ENCODE assay signal across 22 cellular contexts in genomic region chr1:15055736-15056415, GRCh38.
"Had no signal": no experiment of that assay in that cellular context is flagged by ENCODE, and none has a peak within 500 bp of the region (broad histone marks: within the 10 kb centered on the region; RNA-seq: fewer than 3 reads in every experiment).

No MANE protein-coding gene starts in this region.

- H3K36me3 ChIP-seq: gastrocnemius medialis, prostate gland, right atrium auricular region, uterus had no signal

- FAIRE-seq: colon, keratinocyte had no signal

- H3K9me3 ChIP-seq: gastrocnemius medialis, lower lobe of right lung, prostate gland, right atrium auricular region, sigmoid colon, thoracic aorta, tibial nerve, upper lobe of right lung, uterus had no signal

- ATAC-seq: gastrocnemius medialis; left ventricle myocardium superior; lower lobe of right lung; natural killer cell; stimulated activated naive B cell treated with anti-CD40 and anti-IgM and Interleukin-4, amounts not matched to agents 10 μg/mL and 1 μg/mL and 100 μg/mL, for 72 hours; upper lobe of right lung had no signal

- H3K27me3 ChIP-seq: dorsolateral prefrontal cortex, gastrocnemius medialis, right atrium auricular region, sigmoid colon, tibial nerve, upper lobe of right lung, uterus had no signal

- H3K27me3 Mint-ChIP-seq: stimulated activated naive CD8-positive, alpha-beta T cell treated with anti-CD3 and anti-CD28 coated beads, Interleukin-15, Interleukin-2, amounts not matched to agents 100 ng/mL and 50 ng/mL, for 24 hours had no signal

- H3K4me3 Mint-ChIP-seq: natural killer cell; neural crest cell; stimulated activated naive B cell treated with anti-CD40 and anti-IgM and Interleukin-4, amounts not matched to agents 10 μg/mL and 1 μg/mL and 100 μg/mL, for 72 hours; stimulated activated naive CD8-positive, alpha-beta T cell treated with anti-CD3 and anti-CD28 coated beads, Interleukin-15, Interleukin-2, amounts not matched to agents 100 ng/mL and 50 ng/mL, for 24 hours had no signal

- H3K9me3 Mint-ChIP-seq: natural killer cell; neural crest cell; stimulated activated naive B cell treated with anti-CD40 and anti-IgM and Interleukin-4, amounts not matched to agents 10 μg/mL and 1 μg/mL and 100 μg/mL, for 72 hours; stimulated activated naive CD8-positive, alpha-beta T cell treated with anti-CD3 and anti-CD28 coated beads, Interleukin-15, Interleukin-2, amounts not matched to agents 100 ng/mL and 50 ng/mL, for 24 hours had no signal

- H3K27ac ChIP-seq: dorsolateral prefrontal cortex, gastrocnemius medialis, lower lobe of right lung, prostate gland, right atrium auricular region, sigmoid colon, thoracic aorta, tibial nerve, upper lobe of right lung, uterus had no signal

- H3K27ac Mint-ChIP-seq: natural killer cell; stimulated activated naive B cell treated with anti-CD40 and anti-IgM and Interleukin-4, amounts not matched to agents 10 μg/mL and 1 μg/mL and 100 μg/mL, for 72 hours; stimulated activated naive CD8-positive, alpha-beta T cell treated with anti-CD3 and anti-CD28 coated beads, Interleukin-15, Interleukin-2, amounts not matched to agents 100 ng/mL and 50 ng/mL, for 24 hours had no signal

- DNase-seq: dorsolateral prefrontal cortex; effector CD4-positive, alpha-beta T cell; foreskin fibroblast; gastrocnemius medialis; head of caudate nucleus; left ventricle myocardium superior; lower lobe of right lung; natural killer cell; sigmoid colon; stimulated activated CD4-positive, alpha-beta T cell treated with anti-CD3 and anti-CD28 coated beads, Interleukin-15, amount 100 ng/mL, for 24 hours; stimulated activated CD4-positive, alpha-beta T cell treated with anti-CD3 and anti-CD28 coated beads, Interleukin-2, amount 100 ng/mL, for 48 hours; stimulated activated naive B cell treated with anti-CD40 and anti-IgM and Interleukin-4, amounts not matched to agents 10 μg/mL and 1 μg/mL and 100 μg/mL, for 72 hours; upper lobe of right lung; uterus had no signal

- H3K36me3 Mint-ChIP-seq: natural killer cell; stimulated activated naive B cell treated with anti-CD40 and anti-IgM and Interleukin-4, amounts not matched to agents 10 μg/mL and 1 μg/mL and 100 μg/mL, for 72 hours had no signal

- H3K4me1 ChIP-seq: gastrocnemius medialis, lower lobe of right lung, prostate gland, right atrium auricular region, sigmoid colon, tibial nerve, upper lobe of right lung, uterus had no signal

- H3K4me3 ChIP-seq: dorsolateral prefrontal cortex, gastrocnemius medialis, lower lobe of right lung, prostate gland, right atrium auricular region, sigmoid colon, thoracic aorta, tibial nerve, upper lobe of right lung, uterus had no signal

- H3K4me1 Mint-ChIP-seq: neural crest cell; stimulated activated naive B cell treated with anti-CD40 and anti-IgM and Interleukin-4, amounts not matched to agents 10 μg/mL and 1 μg/mL and 100 μg/mL, for 72 hours had no signal
